In the genomic region with DNA sequence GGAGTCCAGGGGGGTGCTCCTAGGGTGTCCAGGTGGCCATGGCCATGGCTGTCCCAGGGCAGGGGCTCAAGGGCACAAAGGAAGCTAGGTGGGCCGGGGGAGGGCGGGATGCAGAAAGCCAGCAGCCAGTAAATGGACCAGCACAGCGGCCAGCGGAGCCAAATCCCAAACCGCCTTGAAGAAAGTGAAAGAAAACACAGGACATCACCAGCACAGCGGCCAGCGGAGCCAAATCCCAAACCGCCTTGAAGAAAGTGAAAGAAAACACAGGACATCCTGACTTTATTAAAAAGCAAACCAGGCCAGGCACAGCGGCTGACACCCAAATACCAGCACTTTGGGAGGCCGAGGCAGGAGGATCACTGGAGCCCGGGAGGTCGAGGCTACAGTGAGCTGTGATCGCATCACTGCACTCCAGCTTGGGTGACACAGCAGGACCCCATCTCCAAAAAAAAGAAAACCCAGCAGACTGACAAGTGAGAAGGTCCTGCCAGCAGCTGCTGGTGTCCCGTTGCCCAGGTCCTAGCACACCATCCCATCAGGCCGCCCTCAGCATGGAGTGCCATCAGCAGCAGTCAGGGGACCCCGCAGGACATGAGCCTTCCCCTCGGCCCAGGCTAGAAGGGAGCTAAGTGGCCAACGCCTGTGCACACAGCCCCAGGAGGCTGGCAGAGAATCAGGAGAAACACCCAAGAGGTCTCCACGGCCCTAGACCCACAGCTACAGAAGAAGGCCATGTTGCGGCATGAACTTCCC, we compare ENCODE assay signal across 1 cellular context.
TF ChIP-seq lines count a peak whose summit lies in the region.

No MANE protein-coding gene starts in this region.

TF ChIP-seq in H1, 55 proteins besides CTCF, POLR2A, EP300 and RAD21:
- TF ChIP-seq PHF8 (conservative IDR thresholded peaks at IDR 0.05; ENCODE audit: low read depth, low read length) (no peak), POLR2AphosphoS5 (IDR thresholded peaks at IDR 0.05; ENCODE audit: low read depth, low read length) (no peak), FOSL1 (IDR thresholded peaks at IDR 0.05; ENCODE audit: insufficient read depth, low read depth, low read length) (no peak), BCL11A (IDR thresholded peaks at IDR 0.05; ENCODE audit: low read depth in 2 of 2, low read length in 2 of 2) (no peak), EZH2 (IDR thresholded peaks at IDR 0.05; ENCODE audit: low read depth, low read length, severe bottlenecking) (no peak), SP1 (IDR thresholded peaks at IDR 0.05; ENCODE audit: low read depth, low read length) (no peak), JUND (IDR thresholded peaks at IDR 0.05; ENCODE audit: low read length) (no peak), EGR1 (IDR thresholded peaks at IDR 0.05; ENCODE audit: borderline replicate concordance, low read depth, low read length) (no peak), HDAC6 (IDR thresholded peaks at IDR 0.05; ENCODE audit: low read depth, low read length) (no peak), MAFK (IDR thresholded peaks at IDR 0.05; ENCODE audit: low read depth, low read length) (no peak), SRF (IDR thresholded peaks at IDR 0.05; ENCODE audit: low read depth, low read length) (no peak), CHD1 (IDR thresholded peaks at IDR 0.05; ENCODE audit: low read depth, low read length) (no peak), TBP (IDR thresholded peaks at IDR 0.05; ENCODE audit: low read depth, low read length) (no peak), TAF1 (IDR thresholded peaks at IDR 0.05; ENCODE audit: low read depth, low read length) (no peak), HDAC2 (IDR thresholded peaks at IDR 0.05; ENCODE audit: borderline replicate concordance in 1 of 2, low read depth in 2 of 2, low read length in 2 of 2) (no peak), TEAD4 (IDR thresholded peaks at IDR 0.05; ENCODE audit: low read depth, low read length) (no peak)
- TF ChIP-seq, protein P1, sequence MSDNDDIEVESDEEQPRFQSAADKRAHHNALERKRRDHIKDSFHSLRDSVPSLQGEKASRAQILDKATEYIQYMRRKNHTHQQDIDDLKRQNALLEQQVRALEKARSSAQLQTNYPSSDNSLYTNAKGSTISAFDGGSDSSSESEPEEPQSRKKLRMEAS (IDR thresholded peaks at IDR 0.05), result no peak
